ENCODE assay signal across 10 cellular contexts in genomic region chr20:46709055-46709458, GRCh38. TPM values are rescaled to one million over a fixed set of nuclear protein-coding genes. Genes with fewer than 3 reads are reported as not detected.
DNase-seq lines count a peak whose midpoint lies in the region; ATAC-seq and TF ChIP-seq lines count a peak whose summit lies in the region.
"Had no signal": no experiment of that assay in that cellular context is flagged by ENCODE, and none has a peak within 500 bp of the region (broad histone marks: within the 10 kb centered on the region; RNA-seq: fewer than 3 reads in every experiment).

No MANE protein-coding gene starts in this region.

- peaks cover 11% of the 10 kb centered on the region for H3K4me1 Mint-ChIP-seq in activated CD4-positive, alpha-beta T cell treated with anti-CD3 and anti-CD28 coated beads for 36 hours
- H3K4me1 Mint-ChIP-seq in activated CD4-positive, alpha-beta T cell treated with anti-CD3 and anti-CD28 coated beads, Interleukin-2, amount 10 ng/mL, durations not matched to agents 7 days and 5 days, result peaks cover 6% of the 10 kb centered on the region

- intact Hi-C loops in activated CD4-positive, alpha-beta T cell treated with anti-CD3 and anti-CD28 coated beads for 36 hours (cut with DNase I, micrococcal nuclease), result no loop called here
- intact Hi-C loops in colonic mucosa (cut with DNase I), result no loop called here

- peaks cover 7% of the 10 kb centered on the region for H3K4me1 ChIP-seq in colonic mucosa
- peaks cover 9% of the 10 kb centered on the region for H3K4me1 ChIP-seq in mesodermal cell (ENCODE audit: control insufficient read depth, insufficient read depth, low read length, poor library complexity, severe bottlenecking)
- H3K4me1 ChIP-seq in tibial nerve, result peaks cover 0 to 56% (median 2%) of the 10 kb centered on the region in 4 donors

- H3K9ac ChIP-seq in colonic mucosa (ENCODE audit: low read depth in 2 of 2, low read length in 2 of 2), result peak overlapping the region; percentile 74 to 99

- no peak for ATAC-seq in activated CD4-positive, alpha-beta T cell treated with anti-CD3 and anti-CD28 coated beads for 36 hours
- ATAC-seq in HG03025 (IDR thresholded peaks at IDR 0.05; ENCODE audit: low FRiP score, unreplicated experiment), result no peak

- no peak overlapping the region for H3K27ac Mint-ChIP-seq in activated CD4-positive, alpha-beta T cell treated with anti-CD3 and anti-CD28 coated beads for 36 hours
- H3K27ac Mint-ChIP-seq in activated CD4-positive, alpha-beta T cell treated with anti-CD3 and anti-CD28 coated beads, Interleukin-2, amount 10 ng/mL, durations not matched to agents 7 days and 5 days, result no peak overlapping the region

- no peaks in the 10 kb centered on the region for H3K36me3 Mint-ChIP-seq in activated CD4-positive, alpha-beta T cell treated with anti-CD3 and anti-CD28 coated beads for 36 hours (ENCODE audit: low read depth)
- no peaks in the 10 kb centered on the region for H3K36me3 Mint-ChIP-seq in activated CD4-positive, alpha-beta T cell treated with anti-CD3 and anti-CD28 coated beads, Interleukin-2, amount 10 ng/mL, durations not matched to agents 7 days and 5 days (ENCODE audit: low read depth)

- H3K27me3 ChIP-seq in colonic mucosa (no peaks in the 10 kb centered on the region), tibial nerve (no peaks in the 10 kb centered on the region)

- WGBS in mesodermal cell (ENCODE audit: insufficient coverage in 2 of 2), 2 experiments, result 70 to 74% methylated on average over 7 to 10 of the region's 13 CpGs
- 47 to 53% methylated on average over 13 of the region's 13 CpGs for WGBS in tibial nerve, 2 donors

- CTCF ChIA-PET in activated CD4-positive, alpha-beta T cell treated with anti-CD3 and anti-CD28 coated beads for 36 hours (lab: Charles Lee), result interaction anchor here (0.9 kb wide), 1 partner anchor 39 kb away, joined by 4 read pairs; no protein-coding TSS in a partner anchor
- CTCF ChIA-PET in activated CD4-positive, alpha-beta T cell treated with anti-CD3 and anti-CD28 coated beads, Interleukin-2, amount 10 ng/mL, durations not matched to agents 7 days and 5 days (lab: Charles Lee), result interaction anchor here (1.0 kb wide), 1 partner anchor 62 kb away, joined by 3 read pairs; no protein-coding TSS in a partner anchor

- H3K36me3 ChIP-seq in colonic mucosa (no peaks in the 10 kb centered on the region), mesodermal cell (ENCODE audit: control insufficient read depth, insufficient read depth, low read length) (no peaks in the 10 kb centered on the region), tibial nerve (no peaks in the 10 kb centered on the region)

- POLR2A ChIA-PET in activated CD4-positive, alpha-beta T cell treated with anti-CD3 and anti-CD28 coated beads for 36 hours (lab: Charles Lee), result no interaction called here
- POLR2A ChIA-PET in activated CD4-positive, alpha-beta T cell treated with anti-CD3 and anti-CD28 coated beads, Interleukin-2, amount 10 ng/mL, durations not matched to agents 7 days and 5 days (lab: Charles Lee), result no interaction called here

- H3K27me3 Mint-ChIP-seq in activated CD4-positive, alpha-beta T cell treated with anti-CD3 and anti-CD28 coated beads for 36 hours, result peaks cover 59% of the 10 kb centered on the region
- peaks cover 51% of the 10 kb centered on the region for H3K27me3 Mint-ChIP-seq in activated CD4-positive, alpha-beta T cell treated with anti-CD3 and anti-CD28 coated beads, Interleukin-2, amount 10 ng/mL, durations not matched to agents 7 days and 5 days

- no peak for TF ChIP-seq POLR2A in tibial nerve (IDR thresholded peaks at IDR 0.05)

- H3K9me3 Mint-ChIP-seq in activated CD4-positive, alpha-beta T cell treated with anti-CD3 and anti-CD28 coated beads for 36 hours (ENCODE audit: low read depth), result peaks cover 6% of the 10 kb centered on the region
- H3K9me3 Mint-ChIP-seq in activated CD4-positive, alpha-beta T cell treated with anti-CD3 and anti-CD28 coated beads, Interleukin-2, amount 10 ng/mL, durations not matched to agents 7 days and 5 days, result no peaks in the 10 kb centered on the region

- peak overlapping the region; percentile 54 for H3K4me3 ChIP-seq in colonic mucosa
- H3K4me3 ChIP-seq in mesodermal cell (ENCODE audit: extremely low read depth, insufficient read depth, low read length, poor library complexity, severe bottlenecking), result peak overlapping the region; percentile 61
- H3K4me3 ChIP-seq in tibial nerve, result peak overlapping the region; percentile 49 to 77 (median 61)

- H3K4me3 Mint-ChIP-seq in activated CD4-positive, alpha-beta T cell treated with anti-CD3 and anti-CD28 coated beads for 36 hours, result peak overlapping the region; percentile 4
- no peak overlapping the region for H3K4me3 Mint-ChIP-seq in activated CD4-positive, alpha-beta T cell treated with anti-CD3 and anti-CD28 coated beads, Interleukin-2, amount 10 ng/mL, durations not matched to agents 7 days and 5 days

- TF ChIP-seq CTCF in colonic mucosa (IDR thresholded peaks at IDR 0.05), result no peak
- TF ChIP-seq CTCF in tibial nerve (IDR thresholded peaks at IDR 0.05), result no peak

- H3K9me3 ChIP-seq in colonic mucosa (no peaks in the 10 kb centered on the region), mesodermal cell (ENCODE audit: control insufficient read depth, low read length) (peaks cover 10% of the 10 kb centered on the region), tibial nerve (peaks cover 0 to 8% (median 0%) of the 10 kb centered on the region in 4 donors)

- H3K27ac ChIP-seq in colonic mucosa, result peak overlapping the region; percentile 84
- peak overlapping the region; percentile 64 for H3K27ac ChIP-seq in mesodermal cell (ENCODE audit: low read depth, low read length, severe bottlenecking)
- peak overlapping the region; percentile 71 to 90 (median 76) for H3K27ac ChIP-seq in tibial nerve

- DNase-seq in activated CD4-positive, alpha-beta T cell treated with anti-CD3 and anti-CD28 coated beads for 36 hours, result no peak
- DNase-seq in activated CD4-positive, alpha-beta T cell treated with anti-CD3 and anti-CD28 coated beads, Interleukin-2, amount 10 ng/mL, durations not matched to agents 7 days and 5 days, result no peak
- DNase-seq in colonic mucosa (peak; percentile 74), tibial nerve (ENCODE audit: low spot score in 2 of 2) (no peak), NCI-H524 treated with DMSO at 0.1 percent for 48 hours (lab: John Stamatoyannopoulos, UW) (no peak)
- no peak for DNase-seq in stimulated activated CD4-positive, alpha-beta T cell treated with anti-CD3 and anti-CD28 coated beads, Interleukin-4, amount 100 ng/mL, for 4 hours
- DNase-seq: activated CD4-positive, alpha-beta T cell treated with anti-CD3 and anti-CD28 coated beads, Interleukin-2, amount 50 U/mL, for 48 hours; stimulated activated naive CD4-positive, alpha-beta T cell had no signal

- no peak for TF ChIP-seq EP300 in tibial nerve (IDR thresholded peaks at IDR 0.05)

RNA-seq across cellular contexts. Expression of gene SLC2A10, which starts 0.4 kb away (rescaled TPM):
- not detected for total RNA-seq in activated CD4-positive, alpha-beta T cell treated with anti-CD3 and anti-CD28 coated beads for 36 hours
- total RNA-seq in activated CD4-positive, alpha-beta T cell treated with anti-CD3 and anti-CD28 coated beads, Interleukin-2, amount 10 ng/mL, durations not matched to agents 7 days and 5 days, result not detected
- 10 to 100 TPM; 28.3 to 43.6 TPM for total RNA-seq in colonic mucosa
- 16.6 TPM for polyA plus RNA-seq in mesodermal cell (2013, experiment 1 of 2)
- polyA plus RNA-seq in mesodermal cell (2013, experiment 2 of 2), result 15.3 TPM
- total RNA-seq in tibial nerve, result 10 to 100 TPM; 20.8 to 31.5 (median 27.3) TPM

RNA-seq across cellular contexts. Expression of gene TP53RK, which starts 19.8 kb away (rescaled TPM):
- total RNA-seq in activated CD4-positive, alpha-beta T cell treated with anti-CD3 and anti-CD28 coated beads for 36 hours, result 10 to 100 TPM; 11.2 to 12.1 TPM
- total RNA-seq in activated CD4-positive, alpha-beta T cell treated with anti-CD3 and anti-CD28 coated beads, Interleukin-2, amount 10 ng/mL, durations not matched to agents 7 days and 5 days, result 10 to 100 TPM; 15.2 to 18.0 TPM
- 10 to 100 TPM in 1 of 2 donors, 1 to 10 TPM in 1; 9.2 to 11.1 TPM for total RNA-seq in colonic mucosa
- 11.2 TPM for polyA plus RNA-seq in mesodermal cell (2013, experiment 1 of 2)
- polyA plus RNA-seq in mesodermal cell (2013, experiment 2 of 2), result 8.4 TPM
- total RNA-seq in tibial nerve, result 10 to 100 TPM; 16.8 to 24.5 (median 21.9) TPM

RNA-seq across cellular contexts. Expression of gene SLC13A3, which starts 57.8 kb away (rescaled TPM):
- under 1 TPM; 0.07 TPM for total RNA-seq in activated CD4-positive, alpha-beta T cell treated with anti-CD3 and anti-CD28 coated beads for 36 hours
- under 1 TPM in 1 of 2 experiments, not detected in 1; 0.35 TPM for total RNA-seq in activated CD4-positive, alpha-beta T cell treated with anti-CD3 and anti-CD28 coated beads, Interleukin-2, amount 10 ng/mL, durations not matched to agents 7 days and 5 days
- total RNA-seq in colonic mucosa (under 1 TPM; 0.08 to 0.25 TPM), tibial nerve (10 to 100 TPM in 2 of 4 donors, 1 to 10 TPM in 2; 5.7 to 11.6 (median 9.3) TPM)
- 1.2 TPM for polyA plus RNA-seq in mesodermal cell (2013, experiment 1 of 2)
- polyA plus RNA-seq in mesodermal cell (2013, experiment 2 of 2), result 1.3 TPM

Comparison
In these comparisons a context has a peak if more than half of its experiments do, and no peak if none do; other contexts are left out.
1. RNA of gene SLC2A10, which starts 0.4 kb away (total RNA-seq): 28.3 to 43.6 TPM in colonic mucosa and 20.8 to 31.5 TPM in tibial nerve; not detected in activated CD4-positive, alpha-beta T cell treated with anti-CD3 and anti-CD28 coated beads for 36 hours and not detected in activated CD4-positive, alpha-beta T cell treated with anti-CD3 and anti-CD28 coated beads, Interleukin-2, amount 10 ng/mL, durations not matched to agents 7 days and 5 days; every median in the first group is over 10 times any median in the second.
2. RNA of gene SLC13A3, which starts 57.8 kb away (total RNA-seq): 5.7 to 11.6 TPM in tibial nerve; 0.35 TPM in activated CD4-positive, alpha-beta T cell treated with anti-CD3 and anti-CD28 coated beads, Interleukin-2, amount 10 ng/mL, durations not matched to agents 7 days and 5 days, 0.08 to 0.25 TPM in colonic mucosa and 0.07 TPM in activated CD4-positive, alpha-beta T cell treated with anti-CD3 and anti-CD28 coated beads for 36 hours; every median in the first group is over 4 times any median in the second.
3. Peak in every context shown above with its lines, with median percentiles within 50 percentile points of each other: H3K27ac ChIP-seq and H3K4me3 ChIP-seq.